ENCODE assay signal across 12 cellular contexts in the genomic region with DNA sequence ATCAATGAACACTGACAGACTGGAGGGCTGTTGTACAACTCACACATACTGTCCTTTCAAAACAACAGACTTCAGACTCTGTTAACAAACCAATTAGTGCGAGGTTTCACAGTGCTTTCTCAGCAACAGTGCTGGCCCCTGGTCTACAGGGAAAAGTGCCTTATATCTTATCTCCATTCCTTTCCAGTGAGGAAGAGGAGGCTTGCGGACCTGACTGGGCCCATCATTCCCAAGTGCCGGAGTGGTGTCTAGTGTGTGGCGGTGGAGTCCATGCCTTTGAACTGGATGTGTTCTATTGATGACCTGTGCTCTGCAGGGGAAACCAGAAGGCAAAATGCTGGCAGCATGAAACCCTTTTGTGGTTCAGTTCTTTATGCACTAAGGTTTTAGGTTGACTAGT. TPM values are rescaled to one million over a fixed set of nuclear protein-coding genes. Genes with fewer than 3 reads are reported as not detected.
DNase-seq lines count a peak whose midpoint lies in the region; ATAC-seq, FAIRE-seq and TF ChIP-seq lines count a peak whose summit lies in the region.
"Had no signal": no experiment of that assay in that cellular context is flagged by ENCODE, and none has a peak within 500 bp of the region (broad histone marks: within the 10 kb centered on the region; RNA-seq: fewer than 3 reads in every experiment).

No MANE protein-coding gene starts in this region.

- TF ChIP-seq CTCF in left ventricle myocardium inferior (IDR thresholded peaks at IDR 0.05; ENCODE audit: borderline replicate concordance) (no peak), heart left ventricle (IDR thresholded peaks at IDR 0.05) (peak in 1 of 12 donors; percentile 1), GM12878 (IDR thresholded peaks at IDR 0.05 in 2 of 3, conservative IDR thresholded peaks at IDR 0.05 in 1 of 3; ENCODE audit: control insufficient read depth in 2 of 3, extremely low read depth in 1 of 3, insufficient read depth in 1 of 3, low read depth in 3 of 3, low read length in 3 of 3) (no peak), psoas muscle (IDR thresholded peaks at IDR 0.05) (no peak), HepG2 (CRISPR knock-in tag; IDR thresholded peaks at IDR 0.05) (no peak)

- H3K4me3 ChIP-seq in left ventricle myocardium inferior (no peak overlapping the region), heart left ventricle (no peak overlapping the region), GM12878 (no peak overlapping the region), psoas muscle (no peak overlapping the region), HepG2 (replicated peaks in 1 of 3; ENCODE audit: insufficient read depth in 1 of 3, low read depth in 2 of 3, low read length in 3 of 3) (no peak overlapping the region)
- H3K4me3 ChIP-seq: SJSA1 had no signal

- H3K27ac Mint-ChIP-seq in stimulated activated effector memory CD8-positive, alpha-beta T cell treated with anti-CD3 and anti-CD28 coated beads, Interleukin-12 subunit alpha, Interleukin-12 subunit beta, amount 100 ng/mL, for 72 hours: no peak overlapping the region

- no peaks in the 10 kb centered on the region for H3K9me3 Mint-ChIP-seq in stimulated activated effector memory CD8-positive, alpha-beta T cell treated with anti-CD3 and anti-CD28 coated beads, Interleukin-12 subunit alpha, Interleukin-12 subunit beta, amount 100 ng/mL, for 72 hours

- peaks cover 76% of the 10 kb centered on the region for H3K4me1 ChIP-seq in left ventricle myocardium inferior
- peaks cover 0 to 71% (median 23%) of the 10 kb centered on the region in 12 donors for H3K4me1 ChIP-seq in heart left ventricle
- H3K4me1 ChIP-seq in GM12878 (ENCODE audit: control insufficient read depth, insufficient read depth, low read length): peaks cover 7% of the 10 kb centered on the region; the same call in 1 of the 2 replicates
- H3K4me1 ChIP-seq in psoas muscle: peaks cover 74% of the 10 kb centered on the region
- H3K4me1 ChIP-seq in HepG2 (ENCODE audit: insufficient read depth, low read length): peaks cover 6% of the 10 kb centered on the region
- H3K4me1 ChIP-seq: SJSA1 had no signal

- H2AFZ ChIP-seq in GM12878 (ENCODE audit: control insufficient read depth, low read depth, low read length) (no peak overlapping the region), HepG2 (ENCODE audit: low read length) (no peak overlapping the region)

- no TSS peak for BruUV-seq in GM12878 (replicated peaks; lab: Mats Ljungman, UMichigan)
- no TSS peak for BruUV-seq in HepG2 (replicated peaks; lab: Mats Ljungman, UMichigan)

- DNase-seq in left ventricle myocardium inferior (no peak), heart left ventricle (no peak), GM12878 (ENCODE audit: low read depth, low spot score) (no peak), psoas muscle (no peak), HepG2 (ENCODE audit: low spot score) (no peak)
- DNase-seq in stimulated activated effector memory CD8-positive, alpha-beta T cell treated with anti-CD3 and anti-CD28 coated beads, Interleukin-12 subunit alpha, Interleukin-12 subunit beta, amount 100 ng/mL, for 72 hours (ENCODE audit: low spot score in 2 of 2): no peak
- no peak for DNase-seq in stimulated activated CD4-positive, alpha-beta T cell treated with anti-CD3 and anti-CD28 coated beads, Interleukin-2, amount 100 ng/mL, for 24 hours
- DNase-seq: EL had no signal

- CTCF ChIA-PET in GM12878 (lab: Yijun Ruan, JAX): interaction anchor here (0.9 to 17.1 kb wide), 36 partner anchors 8 to 743 kb away, joined by 3 to 573 read pairs (median 11); a partner anchor contains a TSS
- CTCF ChIA-PET in HepG2 (lab: Yijun Ruan, JAX; ENCODE audit: low intra/inter-chr PET ratio, low total read pairs): interaction anchor here (1.2 to 3.4 kb wide), 2 partner anchors 98 to 130 kb away, joined by 3 to 23 read pairs; a partner anchor contains a TSS

- no peak for FAIRE-seq in GM12878 (lab: Jason Lieb, UNC)
- FAIRE-seq in HepG2 (lab: Jason Lieb, UNC): no peak
- FAIRE-seq: D721Med, RCC 7860 had no signal

- TF ChIP-seq RAD21 in GM12878 (IDR thresholded peaks at IDR 0.05; ENCODE audit: insufficient read depth, low read depth, low read length) (no peak), HepG2 (CRISPR knock-in tag; IDR thresholded peaks at IDR 0.05) (no peak)

- H3K4me1 Mint-ChIP-seq in stimulated activated effector memory CD8-positive, alpha-beta T cell treated with anti-CD3 and anti-CD28 coated beads, Interleukin-12 subunit alpha, Interleukin-12 subunit beta, amount 100 ng/mL, for 72 hours: peaks cover 7% of the 10 kb centered on the region

- H3K36me3 ChIP-seq in left ventricle myocardium inferior (peaks cover 51% of the 10 kb centered on the region), heart left ventricle (peaks cover 0 to 56% (median 52%) of the 10 kb centered on the region in 9 donors), GM12878 (ENCODE audit: control insufficient read depth in 2 of 2, insufficient read depth in 2 of 2, low read length in 1 of 2) (peaks cover 14% of the 10 kb centered on the region in 2 experiments), psoas muscle (ENCODE audit: insufficient read depth in 1 of 2, low read depth in 1 of 2) (peaks cover 9 to 54% of the 10 kb centered on the region in 2 donors), HepG2 (replicated peaks in 1 of 2; ENCODE audit: control insufficient read depth in 1 of 2, insufficient read depth in 2 of 2, low read length in 2 of 2) (peaks cover 19 to 37% of the 10 kb centered on the region in 2 experiments)

- no peak overlapping the region for H3K4me2 ChIP-seq in GM12878 (ENCODE audit: control insufficient read depth, insufficient read depth)
- H3K4me2 ChIP-seq in HepG2 (ENCODE audit: low read depth, low read length): no peak overlapping the region

- SMC1A ChIA-PET in GM12878 (lab: Charles Lee; ENCODE audit: uncharacterized antibody, unreplicated experiment): interaction anchor here (1.0 to 16.6 kb wide), 20 partner anchors 11 to 212 kb away, joined by 3 to 377 read pairs (median 12); a partner anchor contains a TSS

- intact Hi-C loops in left ventricle myocardium inferior (cut with micrococcal nuclease) (loop anchor here (2.0 kb wide), 1 partner anchor 131 kb away; no protein-coding TSS in a partner anchor), heart left ventricle (cut with DNase I) (loop anchor here in 9 of 10 donors (1.0 to 10.0 kb wide), 11 partner anchors 37 to 187 kb away; a partner anchor contains a TSS), GM12878 (cut with micrococcal nuclease; ENCODE audit: unreplicated experiment) (loop anchor here (2.0 to 10.0 kb wide), 4 partner anchors 71 to 742 kb away; a partner anchor contains a TSS), psoas muscle (cut with DNase I) (loop anchor here (10.0 kb wide), 2 partner anchors 65 to 745 kb away; a partner anchor contains a TSS), HepG2 (cut with micrococcal nuclease; ENCODE audit: unreplicated experiment) (loop anchor here (5.0 kb wide), 1 partner anchor 742 kb away; no protein-coding TSS in a partner anchor)

- POLR2A ChIA-PET in GM12878 (lab: Charles Lee) (interaction anchor here (0.6 to 1.9 kb wide), 2 partner anchors 131 to 179 kb away, joined by 4 to 11 read pairs; no protein-coding TSS in a partner anchor), HepG2 (lab: Yijun Ruan, JAX) (no interaction called here)

- no peak overlapping the region for H3K4me3 Mint-ChIP-seq in stimulated activated effector memory CD8-positive, alpha-beta T cell treated with anti-CD3 and anti-CD28 coated beads, Interleukin-12 subunit alpha, Interleukin-12 subunit beta, amount 100 ng/mL, for 72 hours

- peak overlapping the region; percentile 87 for H3K27ac ChIP-seq in left ventricle myocardium inferior (replicated peaks)
- H3K27ac ChIP-seq in heart left ventricle: peak overlapping the region in 6 of 12 donors; percentile 16 to 53 (median 25)
- H3K27ac ChIP-seq in GM12878 (ENCODE audit: control insufficient read depth, insufficient read depth): no peak overlapping the region
- H3K27ac ChIP-seq in psoas muscle: peak overlapping the region; percentile 77
- H3K27ac ChIP-seq in HepG2 (ENCODE audit: extremely low read length, insufficient read depth, low read length): no peak overlapping the region
- H3K27ac ChIP-seq: C4-2B, SJSA1 had no signal

- no peaks in the 10 kb centered on the region for H3K9me3 ChIP-seq in left ventricle myocardium inferior (replicated peaks)
- H3K9me3 ChIP-seq in heart left ventricle: no peaks in the 10 kb centered on the region
- H3K9me3 ChIP-seq in GM12878 (replicated peaks; ENCODE audit: control insufficient read depth, insufficient read depth, low read length): no peaks in the 10 kb centered on the region
- no peaks in the 10 kb centered on the region for H3K9me3 ChIP-seq in psoas muscle
- no peaks in the 10 kb centered on the region for H3K9me3 ChIP-seq in HepG2 (ENCODE audit: low read length)
- H3K9me3 ChIP-seq: SJSA1 had no signal

- TF ChIP-seq POLR2A in heart left ventricle (IDR thresholded peaks at IDR 0.05) (no peak), GM12878 (IDR thresholded peaks at IDR 0.05; ENCODE audit: low read depth, low read length) (no peak), HepG2 (IDR thresholded peaks at IDR 0.05; ENCODE audit: insufficient read depth in 1 of 2, low read depth in 2 of 2, low read length in 2 of 2) (no peak)

- H4K20me1 ChIP-seq in GM12878 (ENCODE audit: control insufficient read depth, insufficient read depth): no peaks in the 10 kb centered on the region
- no peaks in the 10 kb centered on the region for H4K20me1 ChIP-seq in HepG2 (ENCODE audit: insufficient read depth, low read length)

- TF ChIP-seq EP300 in GM12878 (IDR thresholded peaks at IDR 0.05; ENCODE audit: borderline replicate concordance in 1 of 2, control insufficient read depth in 1 of 2, low read depth in 2 of 2, low read length in 2 of 2) (no peak), HepG2 (IDR thresholded peaks at IDR 0.05; ENCODE audit: low read depth in 2 of 2, low read length in 2 of 2) (no peak), HepG2 (CRISPR knock-in tag; IDR thresholded peaks at IDR 0.05; ENCODE audit: borderline replicate concordance) (no peak)

- no peaks in the 10 kb centered on the region for H3K27me3 ChIP-seq in left ventricle myocardium inferior (ENCODE audit: low read depth)
- no peaks in the 10 kb centered on the region for H3K27me3 ChIP-seq in heart left ventricle
- no peaks in the 10 kb centered on the region for H3K27me3 ChIP-seq in GM12878 (replicated peaks in 1 of 2; ENCODE audit: control insufficient read depth in 2 of 2, insufficient read depth in 2 of 2, low read length in 1 of 2)
- H3K27me3 ChIP-seq in psoas muscle (ENCODE audit: insufficient read depth in 3 of 3, low read length in 2 of 3): no peaks in the 10 kb centered on the region
- H3K27me3 ChIP-seq in HepG2 (ENCODE audit: control insufficient read depth in 1 of 2, insufficient read depth in 2 of 2, low read length in 2 of 2): no peaks in the 10 kb centered on the region
- H3K27me3 ChIP-seq: SJSA1 had no signal

- H3K79me2 ChIP-seq in GM12878 (ENCODE audit: control insufficient read depth, insufficient read depth, low read length) (no peaks in the 10 kb centered on the region), HepG2 (ENCODE audit: insufficient read depth, low read length) (no peaks in the 10 kb centered on the region)

- no peak overlapping the region for H3K9ac ChIP-seq in GM12878 (ENCODE audit: control insufficient read depth, insufficient read depth, low read length)
- H3K9ac ChIP-seq in HepG2 (ENCODE audit: insufficient read depth, low read depth, low read length): no peak overlapping the region

- peaks cover 41% of the 10 kb centered on the region for H3K36me3 Mint-ChIP-seq in stimulated activated effector memory CD8-positive, alpha-beta T cell treated with anti-CD3 and anti-CD28 coated beads, Interleukin-12 subunit alpha, Interleukin-12 subunit beta, amount 100 ng/mL, for 72 hours

- WGBS in heart left ventricle, 4 donors: 42 to 77% (median 69%) methylated on average over 4 of the region's 4 CpGs
- 97% methylated on average over 4 of the region's 4 CpGs for WGBS in GM12878 (ENCODE audit: insufficient coverage, insufficient replicate concordance, low lambda C conversion rate, missing lambda C conversion rate)
- WGBS in psoas muscle, 3 donors: 92 to 94% (median 94%) methylated on average over 4 of the region's 4 CpGs
- 100% methylated on average over 4 of the region's 4 CpGs for WGBS in HepG2 (ENCODE audit: low lambda C conversion rate)

- in situ Hi-C loops in GM12878 (cut with MboI) (no loop called here), HepG2 (cut with HindIII; ENCODE audit: extremely low pct_ligation_motif_present, low pct_unique_long_range_greater_than_20kb) (loop anchor here (10.0 kb wide), 1 partner anchor 135 kb away; no protein-coding TSS in a partner anchor)

- ATAC-seq in heart left ventricle (no peak), GM12878 (0 out of 3 replicates have a peak, but pooled peaks have one; percentile 12), psoas muscle (no peak), HepG2 (no peak)
- ATAC-seq in stimulated activated effector memory CD8-positive, alpha-beta T cell treated with anti-CD3 and anti-CD28 coated beads, Interleukin-12 subunit alpha, Interleukin-12 subunit beta, amount 100 ng/mL, for 72 hours: no peak

- RAD21 ChIA-PET in GM12878 (lab: Charles Lee; ENCODE audit: unreplicated experiment): interaction anchor here (1.2 to 13.2 kb wide), 13 partner anchors 16 to 743 kb away, joined by 4 to 306 read pairs (median 7); a partner anchor contains a TSS

RNA-seq across cellular contexts. Expression of a gene that starts 33.7 kb away (rescaled TPM):
- 24.5 TPM for total RNA-seq in left ventricle myocardium inferior
- 10 to 100 TPM; 16.5 to 32.9 (median 22.4) TPM for total RNA-seq in heart left ventricle
- 10 to 100 TPM; 10.5 to 14.6 TPM for polyA plus RNA-seq in heart left ventricle
- total RNA-seq in GM12878 (2013; cell fraction: nucleolus; rRNA removed): 37.0 and 38.7 TPM in 2 replicates
- 19.2 and 22.5 TPM in 2 replicates for total RNA-seq in GM12878 (2014; rRNA removed)
- total RNA-seq in GM12878 (2014; rRNA removed; fragmentation: Illumina TruSeq; extraction: Trizol): 12.9 TPM in 2 replicates
- 15.3 and 15.4 TPM in 2 replicates for total RNA-seq in GM12878 (2021)
- polyA plus RNA-seq in GM12878 (2011; ENCODE audit: low read depth): 8.1 TPM
- polyA plus RNA-seq in GM12878 (2011; rRNA removed): 30.6 and 36.3 TPM in 2 replicates
- 17.1 and 19.6 TPM in 2 replicates for polyA plus RNA-seq in GM12878 (2011; cell fraction: cytosol; rRNA removed)
- polyA plus RNA-seq in GM12878 (2011; cell fraction: nucleus; rRNA removed): 40.6 and 45.5 TPM in 2 replicates
- 7.3 and 8.6 TPM in 2 replicates for polyA plus RNA-seq in GM12878 (2012)
- polyA plus RNA-seq in GM12878 (2014; fragmentation: Illumina TruSeq; extraction: Trizol): 18.3 and 21.1 TPM in 2 replicates
- polyA plus RNA-seq in GM12878 (2014; fragmentation: Nextera tagmentation; extraction: Ambion mirVana): 1 to 10 TPM; 5.0 to 5.3 TPM
- polyA plus RNA-seq in GM12878 (2014; rRNA removed): 21.4 and 21.5 TPM in 2 replicates
- polyA plus RNA-seq in GM12878 (2016; fragmentation: Nextera tagmentation; extraction: Ambion mirVana): 1 to 10 TPM; 8.3 to 9.6 TPM
- 22.3 and 29.3 TPM in 2 replicates for polyA minus RNA-seq in GM12878 (2011; rRNA and poly(A)+ RNA removed)
- polyA minus RNA-seq in GM12878 (2011; cell fraction: cytosol; rRNA and poly(A)+ RNA removed): 7.6 and 10.9 TPM in 2 replicates
- polyA minus RNA-seq in GM12878 (2011; cell fraction: nucleus; rRNA and poly(A)+ RNA removed): 17.0 and 23.5 TPM in 2 replicates
- total RNA-seq in psoas muscle: 10 to 100 TPM; 17.1 to 22.9 (median 19.4) TPM
- 10 to 100 TPM; 16.2 to 22.7 (median 17.4) TPM for polyA plus RNA-seq in psoas muscle
- total RNA-seq in HepG2 (2016; rRNA removed; fragmentation: Illumina TruSeq; extraction: Trizol): 16.0 and 17.0 TPM in 2 replicates
- total RNA-seq in HepG2 (2016; cell fraction: cytosol; rRNA removed; fragmentation: Illumina TruSeq; extraction: Trizol; ENCODE audit: low read depth): 2.0 and 2.6 TPM in 2 replicates
- 15.0 and 16.1 TPM in 2 replicates for total RNA-seq in HepG2 (2016; cell fraction: insoluble cytoplasmic fraction; rRNA removed; fragmentation: Illumina TruSeq; extraction: Trizol)
- total RNA-seq in HepG2 (2016; cell fraction: membrane; rRNA removed; fragmentation: Illumina TruSeq; extraction: Trizol): 6.6 and 7.8 TPM in 2 replicates
- total RNA-seq in HepG2 (2016; cell fraction: nucleus; rRNA removed; fragmentation: Illumina TruSeq; extraction: Trizol): 23.1 and 25.4 TPM in 2 replicates
- polyA plus RNA-seq in HepG2 (2011; rRNA removed): 23.1 and 26.5 TPM in 2 replicates
- polyA plus RNA-seq in HepG2 (2011; cell fraction: cytosol; rRNA removed): 11.0 and 13.8 TPM in 2 replicates
- 39.2 and 49.7 TPM in 2 replicates for polyA plus RNA-seq in HepG2 (2011; cell fraction: nucleus; rRNA removed)
- polyA plus RNA-seq in HepG2 (2012): 16.2 and 19.0 TPM in 2 replicates
- polyA plus RNA-seq in HepG2 (2016; cell fraction: cytosol; fragmentation: Illumina TruSeq; extraction: Trizol; ENCODE audit: low read depth): 1.2 TPM in 2 replicates
- polyA plus RNA-seq in HepG2 (2016; cell fraction: insoluble cytoplasmic fraction; fragmentation: Illumina TruSeq; extraction: Trizol; ENCODE audit: low read depth): 13.7 and 13.9 TPM in 2 replicates
- polyA plus RNA-seq in HepG2 (2016; cell fraction: membrane; fragmentation: Illumina TruSeq; extraction: Trizol; ENCODE audit: low read depth): 3.1 and 3.8 TPM in 2 replicates
- 36.4 and 38.7 TPM in 2 replicates for polyA plus RNA-seq in HepG2 (2016; cell fraction: nucleus; fragmentation: Illumina TruSeq; extraction: Trizol; ENCODE audit: insufficient read depth, low read depth)
- polyA minus RNA-seq in HepG2 (2011; rRNA and poly(A)+ RNA removed; ENCODE audit: low replicate concordance): 24.8 and 29.2 TPM in 2 replicates
- 16.7 and 21.4 TPM in 2 replicates for polyA minus RNA-seq in HepG2 (2011; cell fraction: cytosol; rRNA and poly(A)+ RNA removed)
- polyA minus RNA-seq in HepG2 (2011; cell fraction: nucleus; rRNA and poly(A)+ RNA removed): 49.7 and 59.2 TPM in 2 replicates

RNA-seq across cellular contexts. Expression of a gene that starts 34.2 kb away (rescaled TPM):
- 22.5 TPM for total RNA-seq in left ventricle myocardium inferior
- 10 to 100 TPM; 13.9 to 22.4 (median 19.7) TPM for total RNA-seq in heart left ventricle
- 10 to 100 TPM in 1 of 2 donors, 1 to 10 TPM in 1; 6.9 to 17.2 TPM for polyA plus RNA-seq in heart left ventricle
- 69.0 and 71.8 TPM in 2 replicates for total RNA-seq in GM12878 (2013; cell fraction: nucleolus; rRNA removed)
- total RNA-seq in GM12878 (2014; rRNA removed): 32.2 and 38.0 TPM in 2 replicates
- total RNA-seq in GM12878 (2014; rRNA removed; fragmentation: Illumina TruSeq; extraction: Trizol): 37.5 and 39.5 TPM in 2 replicates
- total RNA-seq in GM12878 (2021): 32.4 and 39.5 TPM in 2 replicates
- polyA plus RNA-seq in GM12878 (2011; ENCODE audit: low read depth): 10.7 TPM
- polyA plus RNA-seq in GM12878 (2011; rRNA removed): 34.1 and 52.0 TPM in 2 replicates
- polyA plus RNA-seq in GM12878 (2011; cell fraction: cytosol; rRNA removed): 16.2 and 16.7 TPM in 2 replicates
- polyA plus RNA-seq in GM12878 (2011; cell fraction: nucleus; rRNA removed): 26.2 and 31.1 TPM in 2 replicates
- 19.2 and 23.0 TPM in 2 replicates for polyA plus RNA-seq in GM12878 (2012)
- 38.0 and 44.0 TPM in 2 replicates for polyA plus RNA-seq in GM12878 (2014; fragmentation: Illumina TruSeq; extraction: Trizol)
- 10 to 100 TPM; 14.7 to 21.5 TPM for polyA plus RNA-seq in GM12878 (2014; fragmentation: Nextera tagmentation; extraction: Ambion mirVana)
- polyA plus RNA-seq in GM12878 (2014; rRNA removed): 22.7 and 29.2 TPM in 2 replicates
- polyA plus RNA-seq in GM12878 (2016; fragmentation: Nextera tagmentation; extraction: Ambion mirVana): 10 to 100 TPM; 62.5 to 70.9 TPM
- 27.1 and 40.6 TPM in 2 replicates for polyA minus RNA-seq in GM12878 (2011; rRNA and poly(A)+ RNA removed)
- 9.1 and 14.8 TPM in 2 replicates for polyA minus RNA-seq in GM12878 (2011; cell fraction: cytosol; rRNA and poly(A)+ RNA removed)
- polyA minus RNA-seq in GM12878 (2011; cell fraction: nucleus; rRNA and poly(A)+ RNA removed): 24.4 and 36.5 TPM in 2 replicates
- total RNA-seq in psoas muscle: 10 to 100 TPM; 14.6 to 22.1 (median 17.5) TPM
- 10 to 100 TPM in 2 of 3 donors, 1 to 10 TPM in 1; 7.1 to 11.8 (median 10.8) TPM for polyA plus RNA-seq in psoas muscle
- 40.2 and 46.5 TPM in 2 replicates for total RNA-seq in HepG2 (2016; rRNA removed; fragmentation: Illumina TruSeq; extraction: Trizol)
- total RNA-seq in HepG2 (2016; cell fraction: cytosol; rRNA removed; fragmentation: Illumina TruSeq; extraction: Trizol; ENCODE audit: low read depth): 6.3 and 9.7 TPM in 2 replicates
- total RNA-seq in HepG2 (2016; cell fraction: insoluble cytoplasmic fraction; rRNA removed; fragmentation: Illumina TruSeq; extraction: Trizol): 41.4 and 48.1 TPM in 2 replicates
- 11.1 and 11.8 TPM in 2 replicates for total RNA-seq in HepG2 (2016; cell fraction: membrane; rRNA removed; fragmentation: Illumina TruSeq; extraction: Trizol)
- 42.6 and 52.6 TPM in 2 replicates for total RNA-seq in HepG2 (2016; cell fraction: nucleus; rRNA removed; fragmentation: Illumina TruSeq; extraction: Trizol)
- 12.4 and 13.3 TPM in 2 replicates for polyA plus RNA-seq in HepG2 (2011; rRNA removed)
- polyA plus RNA-seq in HepG2 (2011; cell fraction: cytosol; rRNA removed): 5.2 and 6.8 TPM in 2 replicates
- polyA plus RNA-seq in HepG2 (2011; cell fraction: nucleus; rRNA removed): 15.4 and 22.1 TPM in 2 replicates
- 15.3 and 22.1 TPM in 2 replicates for polyA plus RNA-seq in HepG2 (2012)
- 2.3 and 2.6 TPM in 2 replicates for polyA plus RNA-seq in HepG2 (2016; cell fraction: cytosol; fragmentation: Illumina TruSeq; extraction: Trizol; ENCODE audit: low read depth)
- 35.0 and 36.2 TPM in 2 replicates for polyA plus RNA-seq in HepG2 (2016; cell fraction: insoluble cytoplasmic fraction; fragmentation: Illumina TruSeq; extraction: Trizol; ENCODE audit: low read depth)
- polyA plus RNA-seq in HepG2 (2016; cell fraction: membrane; fragmentation: Illumina TruSeq; extraction: Trizol; ENCODE audit: low read depth): 3.4 and 6.0 TPM in 2 replicates
- 46.0 and 62.4 TPM in 2 replicates for polyA plus RNA-seq in HepG2 (2016; cell fraction: nucleus; fragmentation: Illumina TruSeq; extraction: Trizol; ENCODE audit: insufficient read depth, low read depth)
- 15.9 and 28.1 TPM in 2 replicates for polyA minus RNA-seq in HepG2 (2011; rRNA and poly(A)+ RNA removed; ENCODE audit: low replicate concordance)
- 8.4 and 10.3 TPM in 2 replicates for polyA minus RNA-seq in HepG2 (2011; cell fraction: cytosol; rRNA and poly(A)+ RNA removed)
- polyA minus RNA-seq in HepG2 (2011; cell fraction: nucleus; rRNA and poly(A)+ RNA removed): 51.0 and 59.1 TPM in 2 replicates

Comparison
In these comparisons a context has a peak if more than half of its experiments do, and no peak if none do; other contexts are left out.
1. H3K27ac ChIP-seq: peak in left ventricle myocardium inferior (single experiment) and psoas muscle (single experiment); none in GM12878 (single experiment) and HepG2 (single experiment).